1 cellular context compared by ENCODE assay signal in genomic region chr3:71061581-71061980, GRCh38.
TF ChIP-seq lines count a peak whose summit lies in the region.

No MANE protein-coding gene starts in this region.

TF ChIP-seq in WTC11, 78 proteins besides CTCF, POLR2A, EP300 and RAD21:
- TF ChIP-seq ZNF281 (CRISPR knock-in tag; IDR thresholded peaks at IDR 0.05) (no peak), FOXK1 (CRISPR knock-in tag; IDR thresholded peaks at IDR 0.05) (no peak), ZNF263 (CRISPR knock-in tag; IDR thresholded peaks at IDR 0.05; ENCODE audit: low read depth) (no peak)
TF ChIP-seq in WTC11: peak in this region for 0.
